In the genomic region with DNA sequence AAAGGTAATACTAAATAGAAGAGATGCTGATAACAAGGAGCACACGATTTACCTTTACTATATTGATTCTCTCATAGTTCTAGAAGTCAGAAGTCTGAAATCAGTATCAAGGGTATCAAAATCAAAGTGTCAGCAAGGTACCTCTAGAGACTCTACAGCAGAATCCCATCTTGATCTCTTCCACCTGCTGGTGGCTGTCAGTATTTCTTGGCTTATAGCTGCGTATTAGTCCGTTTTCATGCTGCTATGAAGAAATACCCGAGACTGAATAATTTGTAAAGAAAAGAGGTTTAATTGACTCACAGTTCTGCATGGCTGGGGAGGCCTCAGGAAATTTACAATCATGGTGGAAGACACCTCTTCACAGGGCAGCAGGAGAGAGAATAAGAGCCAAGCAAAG, we compare ENCODE assay signal across 7 cellular contexts.
A peak's percentile ranks its signal among the peaks of the same experiment; 100 is the strongest.
DNase-seq lines count a peak whose midpoint lies in the region; ATAC-seq and TF ChIP-seq lines count a peak whose summit lies in the region.
"Not testable (repeated sequence)": the region's sequence is repeated elsewhere in the genome, so short reads cannot be mapped to it uniquely, and the experiment has no call there.

No MANE protein-coding gene starts in this region.

- H3K4me3 Mint-ChIP-seq in H9; endothelial cell (ENCODE audit: unreplicated experiment); type B pancreatic cell: not testable (repeated sequence)

- not testable (repeated sequence) for H2BK120ac ChIP-seq in H9 (ENCODE audit: low read depth, low read length, poor library complexity, severe bottlenecking); mesendoderm (ENCODE audit: low read depth, low read length)

- H3K9ac ChIP-seq in H9 (ENCODE audit: extremely low read depth, insufficient read length, low read length); PC-3 (ENCODE audit: low read length); mesendoderm (ENCODE audit: low read length): not testable (repeated sequence)

- not testable (repeated sequence) for H3F3A ChIP-seq in PC-3 (ENCODE audit: low read length, unreplicated experiment)

- H3K9me2 ChIP-seq in PC-3 (replicated peaks; ENCODE audit: low read length) = not testable (repeated sequence)

- intact Hi-C loops in PC-3 (cut with micrococcal nuclease) = not testable (repeated sequence)

- H3K23ac ChIP-seq in H9 (ENCODE audit: insufficient read length, low read depth, low read length); mesendoderm (ENCODE audit: low read length): not testable (repeated sequence)

- H3K56ac ChIP-seq in H9 (ENCODE audit: insufficient read length, low read depth, low read length); mesendoderm (ENCODE audit: low read length): not testable (repeated sequence)

- H3K23me2 ChIP-seq in H9 (ENCODE audit: insufficient read length, low read depth, low read length, poor library complexity, severe bottlenecking) = not testable (repeated sequence)

- not testable (repeated sequence) for H2BK20ac ChIP-seq in H9 (ENCODE audit: low read depth, low read length, poor library complexity, severe bottlenecking)

- H3K4me1 ChIP-seq in H9 (ENCODE audit: insufficient read depth, low read length) = peaks cover 11% of the 10 kb centered on the region; the same call in 1 of the 2 replicates
- H3K4me1 ChIP-seq in PC-3 (ENCODE audit: insufficient read depth, low read length) = not testable (repeated sequence)
- H3K4me1 ChIP-seq in mesendoderm (ENCODE audit: control insufficient read depth, low read depth, low read length) = peaks cover 15% of the 10 kb centered on the region

- H3K4me2 ChIP-seq in H9 (ENCODE audit: insufficient read depth, insufficient read length, low read length); PC-3 (ENCODE audit: low read length); mesendoderm (ENCODE audit: low read length): not testable (repeated sequence)

- H2BK5ac ChIP-seq in H9 (ENCODE audit: insufficient read length, low read length); mesendoderm (ENCODE audit: low read length): not testable (repeated sequence)

- not testable (repeated sequence) for H3K27me3 ChIP-seq in AG04450 (ENCODE audit: control insufficient read depth, insufficient read depth, low read length); H9 (ENCODE audit: insufficient read depth, low read length); PC-3 (ENCODE audit: low read length); mesendoderm (ENCODE audit: insufficient read depth, low read length, poor library complexity)

- H4K91ac ChIP-seq in H9 (ENCODE audit: insufficient read length, low read depth, low read length) = not testable (repeated sequence)

- DNase-seq in AG04450 (ENCODE audit: low read depth, low spot score); H9; PC-3; endothelial cell (ENCODE audit: low spot score); type B pancreatic cell (ENCODE audit: extremely low spot score, unreplicated experiment): not testable (repeated sequence)
- DNase-seq in mesendoderm = peak; percentile 30

- H3K27ac Mint-ChIP-seq in H9 = peak overlapping the region in 1 of 3 experiments; percentile 83; a peak in 1 of 7 replicates
- peak overlapping the region; percentile 98 for H3K27ac Mint-ChIP-seq in endothelial cell (ENCODE audit: unreplicated experiment)
- peak overlapping the region; percentile 57 for H3K27ac Mint-ChIP-seq in type B pancreatic cell

- H2AK5ac ChIP-seq in H9 (ENCODE audit: insufficient read length, low read length); mesendoderm (ENCODE audit: low read length): not testable (repeated sequence)

- not testable (repeated sequence) for H3K18ac ChIP-seq in H9 (ENCODE audit: insufficient read length, low read depth, low read length); mesendoderm (ENCODE audit: low read length)

- not testable (repeated sequence) for H3K36me3 Mint-ChIP-seq in H9 (ENCODE audit: insufficient read depth in 1 of 3, low read depth in 3 of 3); endothelial cell (ENCODE audit: low read depth, unreplicated experiment)
- peaks cover 51% of the 10 kb centered on the region for H3K36me3 Mint-ChIP-seq in type B pancreatic cell

- CTCF ChIA-PET in AG04450 (lab: Charles Lee); PC-3 (lab: Charles Lee): not testable (repeated sequence)

- peaks cover 36 to 43% of the 10 kb centered on the region in 2 experiments for H3K4me1 Mint-ChIP-seq in H9
- H3K4me1 Mint-ChIP-seq in endothelial cell (ENCODE audit: unreplicated experiment) = peaks cover 70% of the 10 kb centered on the region
- peaks cover 35% of the 10 kb centered on the region for H3K4me1 Mint-ChIP-seq in type B pancreatic cell (ENCODE audit: unreplicated experiment)

- not testable (repeated sequence) for H2BK15ac ChIP-seq in H9 (ENCODE audit: low read depth, low read length); mesendoderm (replicated peaks; ENCODE audit: low read depth)

- H3K27ac ChIP-seq in AG04450 (ENCODE audit: low read depth, low read length); H9 (ENCODE audit: insufficient read length, low read depth, low read length); PC-3 (ENCODE audit: low read length); mesendoderm (ENCODE audit: low read depth, low read length): not testable (repeated sequence)
- peak overlapping the region; percentile 92 for H3K27ac ChIP-seq in VCaP

- H2AFZ ChIP-seq in H9 (ENCODE audit: low read length); PC-3 (ENCODE audit: low read length): not testable (repeated sequence)

- TF ChIP-seq CTCF in AG04450 (IDR thresholded peaks at IDR 0.05; ENCODE audit: low read depth, low read length) = 0 out of 2 replicates have a peak, but pooled peaks have one; percentile 7
- peak; percentile 51 for TF ChIP-seq CTCF in H9 (conservative IDR thresholded peaks at IDR 0.05)
- TF ChIP-seq CTCF in PC-3 (conservative IDR thresholded peaks at IDR 0.05; ENCODE audit: low read depth, low read length) = 0 out of 2 replicates have a peak, but pooled peaks have one; percentile 18
- not testable (repeated sequence) for TF ChIP-seq CTCF in VCaP (conservative IDR thresholded peaks at IDR 0.05)
- peak; percentile 32 for TF ChIP-seq CTCF in endothelial cell (IDR thresholded peaks at IDR 0.05; ENCODE audit: unreplicated experiment)
- peak; percentile 56 for TF ChIP-seq CTCF in type B pancreatic cell (conservative IDR thresholded peaks at IDR 0.05)

- H4K8ac ChIP-seq in H9 (replicated peaks; ENCODE audit: insufficient read length, low read depth, low read length); mesendoderm (ENCODE audit: low read depth, low read length): not testable (repeated sequence)

- ATAC-seq in PC-3 = not testable (repeated sequence)

- not testable (repeated sequence) for H3K9me3 Mint-ChIP-seq in H9; endothelial cell (ENCODE audit: unreplicated experiment)
- H3K9me3 Mint-ChIP-seq in type B pancreatic cell = peaks cover 29% of the 10 kb centered on the region

- not testable (repeated sequence) for H3T11ph ChIP-seq in H9 (ENCODE audit: low read length)

- H3K14ac ChIP-seq in H9 (ENCODE audit: insufficient read depth, low read length) = not testable (repeated sequence)

- H3K79me1 ChIP-seq in H9 (ENCODE audit: insufficient read depth, low read depth, low read length, poor library complexity, severe bottlenecking); mesendoderm (ENCODE audit: low read length): not testable (repeated sequence)

- not testable (repeated sequence) for BruUV-seq in PC-3 (replicated peaks; lab: Mats Ljungman, UMichigan)

- no CpG with 5 or more reads among the region's 4 CpGs for WGBS in H9 (ENCODE audit: extremely low coverage, insufficient read length, low lambda C conversion rate)
- no CpG with 5 or more reads among the region's 4 CpGs for WGBS in mesendoderm (ENCODE audit: extremely low coverage, insufficient coverage, low lambda C conversion rate)

- not testable (repeated sequence) for H3K4me3 ChIP-seq in AG04450 (ENCODE audit: low read depth, low read length); PC-3 (ENCODE audit: low read length); mesendoderm (ENCODE audit: low read length)

- H4K5ac ChIP-seq in H9 (ENCODE audit: insufficient read length, low read depth, low read length); mesendoderm (ENCODE audit: low read length): not testable (repeated sequence)

- not testable (repeated sequence) for H3K36me3 ChIP-seq in PC-3 (ENCODE audit: low read depth, low read length); mesendoderm (ENCODE audit: control insufficient read depth, insufficient read depth, low read length)

- H3K79me2 ChIP-seq in H9 (ENCODE audit: insufficient read depth, low read length); PC-3 (ENCODE audit: low read length); mesendoderm (ENCODE audit: control insufficient read depth, insufficient read depth, low read length): not testable (repeated sequence)

- H3K9me3 ChIP-seq in AG04450 (ENCODE audit: control insufficient read depth, insufficient read depth, low read length); H9 (ENCODE audit: control insufficient read depth, low read depth, low read length); PC-3 (ENCODE audit: low read length): not testable (repeated sequence)

- not testable (repeated sequence) for H3K4ac ChIP-seq in H9 (ENCODE audit: low read depth, low read length); mesendoderm (ENCODE audit: low read depth, low read length)

- not testable (repeated sequence) for H3K27me3 Mint-ChIP-seq in H9 (ENCODE audit: low read depth); endothelial cell (ENCODE audit: unreplicated experiment); type B pancreatic cell

- H2BK12ac ChIP-seq in H9 (ENCODE audit: insufficient read length, low read depth, low read length) = not testable (repeated sequence)

- POLR2A ChIA-PET in AG04450 (lab: Yijun Ruan, JAX) = not testable (repeated sequence)
- POLR2A ChIA-PET in PC-3 (lab: Charles Lee; ENCODE audit: unreplicated experiment) = interaction anchor here (0.6 kb wide), 1 partner anchor 8 kb away, joined by 3 read pairs; no protein-coding TSS in a partner anchor

- H4K20me1 ChIP-seq in H9 (ENCODE audit: control insufficient read depth, insufficient read depth, insufficient read length); PC-3 (ENCODE audit: low read length): not testable (repeated sequence)
